In the genomic region with DNA sequence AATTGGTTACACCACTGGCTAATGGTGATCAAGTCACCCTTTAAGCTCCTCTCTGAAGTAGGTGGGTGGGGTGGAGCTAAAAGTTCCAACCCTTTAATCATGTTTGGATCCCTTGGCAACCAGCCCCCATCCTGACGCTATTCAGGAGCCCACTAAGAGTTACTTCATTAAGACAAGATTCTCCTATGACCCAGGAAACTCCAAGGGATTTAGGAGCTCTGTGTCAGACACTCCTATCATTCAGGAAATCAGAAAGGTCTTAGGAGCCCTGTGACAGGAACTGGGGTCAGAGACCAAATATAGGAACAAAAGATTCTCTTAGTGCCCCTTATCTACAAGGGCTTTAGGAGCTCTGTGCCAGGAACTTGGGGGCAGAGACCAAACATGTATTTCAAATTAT, we compare ENCODE assay signal across 26 cellular contexts.
"Had no signal": no experiment of that assay in that cellular context is flagged by ENCODE, and none has a peak within 500 bp of the region (broad histone marks: within the 10 kb centered on the region; RNA-seq: fewer than 3 reads in every experiment).

No MANE protein-coding gene starts in this region.

- H3K4me3 ChIP-seq: heart right ventricle, sigmoid colon, smooth muscle cell, thoracic aorta, vagina had no signal

- H3K27me3 ChIP-seq: heart right ventricle, sigmoid colon, vagina had no signal

- H3K9me3 Mint-ChIP-seq: nephron, type B pancreatic cell had no signal

- FAIRE-seq: bronchial epithelial cell, endometrium, keratinocyte had no signal

- H3K4me3 Mint-ChIP-seq: activated CD4-positive, alpha-beta T cell treated with anti-CD3 and anti-CD28 coated beads, Interleukin-2, amount 10 ng/mL, durations not matched to agents 7 days and 5 days; activated CD8-positive, alpha-beta memory T cell treated with anti-CD3 and anti-CD28 coated beads, Interleukin-2, amount 10 ng/mL, durations not matched to agents 7 days and 5 days; activated CD8-positive, alpha-beta T cell treated with anti-CD3 and anti-CD28 coated beads for 36 hours; activated naive CD4-positive, alpha-beta T cell treated with anti-CD3 and anti-CD28 coated beads, Interleukin-2, amount 10 ng/mL, durations not matched to agents 7 days and 5 days; nephron; T-helper 1 cell treated with Interleukin-12 subunit alpha and Interleukin-12 subunit beta and Interleukin-4 antibody, amounts not matched to agents 30 μg/mL and 1 μg/mL, for 36 hours; type B pancreatic cell had no signal

- H3K27ac ChIP-seq: sigmoid colon, thoracic aorta, vagina, VCaP had no signal

- H3K27ac Mint-ChIP-seq: activated CD4-positive, alpha-beta T cell treated with anti-CD3 and anti-CD28 coated beads, Interleukin-2, amount 10 ng/mL, durations not matched to agents 7 days and 5 days; activated CD8-positive, alpha-beta memory T cell treated with anti-CD3 and anti-CD28 coated beads, Interleukin-2, amount 10 ng/mL, durations not matched to agents 7 days and 5 days; activated CD8-positive, alpha-beta T cell treated with anti-CD3 and anti-CD28 coated beads for 36 hours; activated naive CD4-positive, alpha-beta T cell treated with anti-CD3 and anti-CD28 coated beads, Interleukin-2, amount 10 ng/mL, durations not matched to agents 7 days and 5 days; nephron; T-helper 1 cell treated with Interleukin-12 subunit alpha and Interleukin-12 subunit beta and Interleukin-4 antibody, amounts not matched to agents 30 μg/mL and 1 μg/mL, for 36 hours; type B pancreatic cell had no signal

- H3K27me3 Mint-ChIP-seq: activated CD4-positive, alpha-beta T cell treated with anti-CD3 and anti-CD28 coated beads, Interleukin-2, amount 10 ng/mL, durations not matched to agents 7 days and 5 days; activated CD8-positive, alpha-beta memory T cell treated with anti-CD3 and anti-CD28 coated beads, Interleukin-2, amount 10 ng/mL, durations not matched to agents 7 days and 5 days; activated CD8-positive, alpha-beta T cell treated with anti-CD3 and anti-CD28 coated beads for 36 hours; activated naive CD4-positive, alpha-beta T cell treated with anti-CD3 and anti-CD28 coated beads, Interleukin-2, amount 10 ng/mL, durations not matched to agents 7 days and 5 days; type B pancreatic cell had no signal

- H3K36me3 ChIP-seq: sigmoid colon, thoracic aorta, vagina had no signal

- H3K4me1 Mint-ChIP-seq: activated CD4-positive, alpha-beta T cell treated with anti-CD3 and anti-CD28 coated beads, Interleukin-2, amount 10 ng/mL, durations not matched to agents 7 days and 5 days; activated naive CD4-positive, alpha-beta T cell treated with anti-CD3 and anti-CD28 coated beads, Interleukin-2, amount 10 ng/mL, durations not matched to agents 7 days and 5 days; nephron had no signal

- H3K9me3 ChIP-seq: heart right ventricle, sigmoid colon, thoracic aorta, vagina had no signal

- ATAC-seq: activated CD8-positive, alpha-beta memory T cell treated with anti-CD3 and anti-CD28 coated beads, Interleukin-2, amount 10 ng/mL, durations not matched to agents 7 days and 5 days; activated CD8-positive, alpha-beta T cell treated with anti-CD3 and anti-CD28 coated beads for 36 hours had no signal

- DNase-seq: activated CD4-positive, alpha-beta T cell treated with anti-CD3 and anti-CD28 coated beads, Interleukin-2, amount 10 ng/mL, durations not matched to agents 7 days and 5 days; activated CD4-positive, CD25-positive, alpha-beta regulatory T cell treated with anti-CD3 and anti-CD28 coated beads, Interleukin-2, amount 50 U/mL, for 72 hours; activated CD8-positive, alpha-beta memory T cell treated with anti-CD3 and anti-CD28 coated beads, Interleukin-2, amount 10 ng/mL, durations not matched to agents 7 days and 5 days; activated CD8-positive, alpha-beta T cell treated with anti-CD3 and anti-CD28 coated beads for 36 hours; activated effector memory CD4-positive, alpha-beta T cell treated with anti-CD3 and anti-CD28 coated beads, Interleukin-2, amount 50 U/mL, for 16 hours; activated naive CD4-positive, alpha-beta T cell treated with anti-CD3 and anti-CD28 coated beads, Interleukin-2, amount 10 ng/mL, durations not matched to agents 7 days and 5 days; activated T-cell treated with anti-CD3 and anti-CD28 coated beads for 4 hours; amygdala; cortex of kidney; nucleus accumbens; posterior cingulate gyrus; sigmoid colon; stimulated activated CD4-positive, alpha-beta T cell treated with anti-CD3 and anti-CD28 coated beads, Interleukin-15, amount 100 ng/mL, for 24 hours; stimulated activated naive CD4-positive, alpha-beta T cell treated with Interleukin-2 at 50 U/mL for 16 hours; T1000 had no signal

- H3K4me1 ChIP-seq: vagina had no signal

- H3K36me3 Mint-ChIP-seq: type B pancreatic cell had no signal
